1 cellular context compared by ENCODE assay signal in the genomic region with DNA sequence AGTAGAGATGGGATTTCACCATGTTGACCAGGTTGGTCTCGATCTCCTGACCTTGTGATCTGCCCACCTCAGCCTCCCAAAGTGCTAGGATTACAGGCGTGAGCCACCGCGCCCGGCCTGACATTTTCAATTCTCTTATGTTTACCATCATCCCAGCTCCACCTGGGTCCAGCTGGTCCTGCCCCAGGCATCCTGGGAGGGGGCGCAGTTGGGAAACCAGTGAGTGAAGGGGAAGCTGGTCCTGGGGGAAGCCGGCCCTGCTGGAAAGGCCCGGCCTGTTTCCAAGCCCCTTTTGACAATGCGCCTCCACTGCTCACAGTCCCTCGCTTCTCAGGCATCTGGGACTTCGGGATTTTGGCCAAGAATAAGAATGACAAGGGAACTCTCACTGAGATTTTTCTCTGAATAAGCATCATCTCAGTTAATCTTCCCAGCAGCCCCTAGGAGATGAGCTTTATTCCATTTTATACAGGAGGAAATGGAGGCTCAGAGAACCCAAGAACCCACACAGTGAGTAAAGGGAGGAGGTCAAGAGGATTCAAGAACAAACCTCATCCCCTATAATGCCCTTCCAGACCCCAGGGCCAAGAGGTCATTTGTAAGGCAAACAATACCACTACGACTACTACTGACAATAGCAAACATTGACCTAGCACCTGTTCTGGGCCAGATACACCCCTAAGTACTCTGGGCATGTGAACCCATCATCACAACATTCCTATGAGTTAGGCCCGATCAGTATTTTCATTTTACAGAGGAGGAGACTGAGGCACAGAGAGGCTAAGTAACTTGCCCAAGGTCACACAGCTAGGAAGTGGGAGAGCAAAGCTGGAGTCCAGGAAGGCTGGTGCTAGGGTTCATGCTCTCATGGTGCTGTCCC.
TF ChIP-seq lines count a peak whose summit lies in the region.

No MANE protein-coding gene starts in this region.

TF ChIP-seq in HepG2, 621 proteins besides CTCF, POLR2A, EP300 and RAD21 (continued from another document):
- no peak for TF ChIP-seq GATAD2A (CRISPR knock-in tag; IDR thresholded peaks at IDR 0.05)
- no peak for TF ChIP-seq TSC22D2 (CRISPR knock-in tag; IDR thresholded peaks at IDR 0.05; ENCODE audit: borderline replicate concordance)
- TF ChIP-seq, protein P1, sequence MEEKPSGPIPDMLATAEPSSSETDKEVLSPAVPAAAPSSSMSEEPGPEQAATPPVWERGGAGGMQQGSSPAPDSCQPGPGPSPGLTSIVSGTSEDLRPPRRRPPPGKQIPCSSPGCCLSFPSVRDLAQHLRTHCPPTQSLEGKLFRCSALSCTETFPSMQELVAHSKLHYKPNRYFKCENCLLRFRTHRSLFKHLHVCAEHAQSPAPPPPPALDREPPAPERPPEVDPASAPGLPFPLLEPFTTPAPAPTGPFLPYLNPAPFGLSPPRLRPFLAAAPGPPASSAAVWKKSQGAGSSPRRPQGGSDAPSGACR (CRISPR knock-in tag; IDR thresholded peaks at IDR 0.05), result no peak
- TF ChIP-seq ZFP36L1 (CRISPR knock-in tag; IDR thresholded peaks at IDR 0.05), result no peak
- TF ChIP-seq, protein P2, sequence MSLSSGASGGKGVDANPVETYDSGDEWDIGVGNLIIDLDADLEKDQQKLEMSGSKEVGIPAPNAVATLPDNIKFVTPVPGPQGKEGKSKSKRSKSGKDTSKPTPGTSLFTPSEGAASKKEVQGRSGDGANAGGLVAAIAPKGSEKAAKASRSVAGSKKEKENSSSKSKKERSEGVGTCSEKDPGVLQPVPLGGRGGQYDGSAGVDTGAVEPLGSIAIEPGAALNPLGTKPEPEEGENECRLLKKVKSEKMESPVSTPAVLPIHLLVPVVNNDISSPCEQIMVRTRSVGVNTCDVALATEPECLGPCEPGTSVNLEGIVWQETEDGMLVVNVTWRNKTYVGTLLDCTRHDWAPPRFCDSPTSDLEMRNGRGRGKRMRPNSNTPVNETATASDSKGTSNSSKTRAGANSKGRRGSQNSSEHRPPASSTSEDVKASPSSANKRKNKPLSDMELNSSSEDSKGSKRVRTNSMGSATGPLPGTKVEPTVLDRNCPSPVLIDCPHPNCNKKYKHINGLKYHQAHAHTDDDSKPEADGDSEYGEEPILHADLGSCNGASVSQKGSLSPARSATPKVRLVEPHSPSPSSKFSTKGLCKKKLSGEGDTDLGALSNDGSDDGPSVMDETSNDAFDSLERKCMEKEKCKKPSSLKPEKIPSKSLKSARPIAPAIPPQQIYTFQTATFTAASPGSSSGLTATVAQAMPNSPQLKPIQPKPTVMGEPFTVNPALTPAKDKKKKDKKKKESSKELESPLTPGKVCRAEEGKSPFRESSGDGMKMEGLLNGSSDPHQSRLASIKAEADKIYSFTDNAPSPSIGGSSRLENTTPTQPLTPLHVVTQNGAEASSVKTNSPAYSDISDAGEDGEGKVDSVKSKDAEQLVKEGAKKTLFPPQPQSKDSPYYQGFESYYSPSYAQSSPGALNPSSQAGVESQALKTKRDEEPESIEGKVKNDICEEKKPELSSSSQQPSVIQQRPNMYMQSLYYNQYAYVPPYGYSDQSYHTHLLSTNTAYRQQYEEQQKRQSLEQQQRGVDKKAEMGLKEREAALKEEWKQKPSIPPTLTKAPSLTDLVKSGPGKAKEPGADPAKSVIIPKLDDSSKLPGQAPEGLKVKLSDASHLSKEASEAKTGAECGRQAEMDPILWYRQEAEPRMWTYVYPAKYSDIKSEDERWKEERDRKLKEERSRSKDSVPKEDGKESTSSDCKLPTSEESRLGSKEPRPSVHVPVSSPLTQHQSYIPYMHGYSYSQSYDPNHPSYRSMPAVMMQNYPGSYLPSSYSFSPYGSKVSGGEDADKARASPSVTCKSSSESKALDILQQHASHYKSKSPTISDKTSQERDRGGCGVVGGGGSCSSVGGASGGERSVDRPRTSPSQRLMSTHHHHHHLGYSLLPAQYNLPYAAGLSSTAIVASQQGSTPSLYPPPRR (CRISPR knock-in tag; IDR thresholded peaks at IDR 0.05; ENCODE audit: borderline replicate concordance), result peak; percentile 40
- no peak for TF ChIP-seq CHD2 (IDR thresholded peaks at IDR 0.05; ENCODE audit: low read depth, low read length)
- TF ChIP-seq ZNF530 (CRISPR knock-in tag; IDR thresholded peaks at IDR 0.05; ENCODE audit: low read depth), result no peak
- TF ChIP-seq ONECUT2 (CRISPR knock-in tag; IDR thresholded peaks at IDR 0.05), result no peak
- no peak for TF ChIP-seq SMAD1 (CRISPR knock-in tag; IDR thresholded peaks at IDR 0.05; ENCODE audit: borderline replicate concordance, low read depth)
- no peak for TF ChIP-seq ZNF260 (CRISPR knock-in tag; IDR thresholded peaks at IDR 0.05; ENCODE audit: borderline replicate concordance, low read depth)
- no peak for TF ChIP-seq GTF2F1 (IDR thresholded peaks at IDR 0.05; ENCODE audit: low read length)
- TF ChIP-seq NFYB (CRISPR knock-in tag; IDR thresholded peaks at IDR 0.05), result no peak
- TF ChIP-seq ZNF589 (CRISPR knock-in tag; conservative IDR thresholded peaks at IDR 0.05), result no peak
- no peak for TF ChIP-seq ZNF598 (CRISPR knock-in tag; IDR thresholded peaks at IDR 0.05; ENCODE audit: borderline replicate concordance)
- no peak for TF ChIP-seq ZNF792 (CRISPR knock-in tag; IDR thresholded peaks at IDR 0.05)
- TF ChIP-seq ZSCAN20 (CRISPR knock-in tag; IDR thresholded peaks at IDR 0.05; ENCODE audit: borderline replicate concordance), result no peak
- peak; percentile 66 for TF ChIP-seq DPF2 (CRISPR knock-in tag; IDR thresholded peaks at IDR 0.05; ENCODE audit: borderline replicate concordance, low read depth)
- no peak for TF ChIP-seq SNAI1 (CRISPR knock-in tag; IDR thresholded peaks at IDR 0.05; ENCODE audit: borderline replicate concordance)
- no peak for TF ChIP-seq FOXP1 (IDR thresholded peaks at IDR 0.05)
- no peak for TF ChIP-seq FOXP1 (CRISPR knock-in tag; IDR thresholded peaks at IDR 0.05)
- TF ChIP-seq, protein P3, sequence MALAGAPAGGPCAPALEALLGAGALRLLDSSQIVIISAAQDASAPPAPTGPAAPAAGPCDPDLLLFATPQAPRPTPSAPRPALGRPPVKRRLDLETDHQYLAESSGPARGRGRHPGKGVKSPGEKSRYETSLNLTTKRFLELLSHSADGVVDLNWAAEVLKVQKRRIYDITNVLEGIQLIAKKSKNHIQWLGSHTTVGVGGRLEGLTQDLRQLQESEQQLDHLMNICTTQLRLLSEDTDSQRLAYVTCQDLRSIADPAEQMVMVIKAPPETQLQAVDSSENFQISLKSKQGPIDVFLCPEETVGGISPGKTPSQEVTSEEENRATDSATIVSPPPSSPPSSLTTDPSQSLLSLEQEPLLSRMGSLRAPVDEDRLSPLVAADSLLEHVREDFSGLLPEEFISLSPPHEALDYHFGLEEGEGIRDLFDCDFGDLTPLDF (CRISPR knock-in tag; IDR thresholded peaks at IDR 0.05), result no peak
- TF ChIP-seq ZNF850 (CRISPR knock-in tag; conservative IDR thresholded peaks at IDR 0.05), result no peak
- no peak for TF ChIP-seq ZNF652 (CRISPR knock-in tag; IDR thresholded peaks at IDR 0.05; ENCODE audit: borderline replicate concordance, low read depth)
- no peak for TF ChIP-seq GTF3A (CRISPR knock-in tag; conservative IDR thresholded peaks at IDR 0.05)
- no peak for TF ChIP-seq CC2D1A (CRISPR knock-in tag; IDR thresholded peaks at IDR 0.05)
- TF ChIP-seq PPARG (CRISPR knock-in tag; conservative IDR thresholded peaks at IDR 0.05), result no peak
- no peak; the same call in 1 of the 2 replicates for TF ChIP-seq CBX5 (CRISPR knock-in tag; IDR thresholded peaks at IDR 0.05; ENCODE audit: borderline replicate concordance)
- peak; percentile 30 for TF ChIP-seq TEAD3 (CRISPR knock-in tag; optimal IDR thresholded peaks at IDR 0.05; ENCODE audit: borderline replicate concordance)
- TF ChIP-seq ZNF317 (CRISPR knock-in tag; IDR thresholded peaks at IDR 0.05), result 0 out of 2 replicates have a peak, but pooled peaks have one; percentile 10
- TF ChIP-seq ZNF781 (CRISPR knock-in tag; IDR thresholded peaks at IDR 0.05; ENCODE audit: borderline replicate concordance, not compliant biosample characterization), result peak; percentile 75
- TF ChIP-seq, protein P4, sequence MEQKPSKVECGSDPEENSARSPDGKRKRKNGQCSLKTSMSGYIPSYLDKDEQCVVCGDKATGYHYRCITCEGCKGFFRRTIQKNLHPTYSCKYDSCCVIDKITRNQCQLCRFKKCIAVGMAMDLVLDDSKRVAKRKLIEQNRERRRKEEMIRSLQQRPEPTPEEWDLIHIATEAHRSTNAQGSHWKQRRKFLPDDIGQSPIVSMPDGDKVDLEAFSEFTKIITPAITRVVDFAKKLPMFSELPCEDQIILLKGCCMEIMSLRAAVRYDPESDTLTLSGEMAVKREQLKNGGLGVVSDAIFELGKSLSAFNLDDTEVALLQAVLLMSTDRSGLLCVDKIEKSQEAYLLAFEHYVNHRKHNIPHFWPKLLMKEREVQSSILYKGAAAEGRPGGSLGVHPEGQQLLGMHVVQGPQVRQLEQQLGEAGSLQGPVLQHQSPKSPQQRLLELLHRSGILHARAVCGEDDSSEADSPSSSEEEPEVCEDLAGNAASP (CRISPR knock-in tag; IDR thresholded peaks at IDR 0.05; ENCODE audit: borderline replicate concordance), result peak; percentile 17; the same call in 1 of the 2 replicates
- no peak for TF ChIP-seq MZF1 (CRISPR knock-in tag; IDR thresholded peaks at IDR 0.05; ENCODE audit: borderline replicate concordance)
- peak; percentile 44; the same call in 1 of the 2 replicates for TF ChIP-seq HDAC1 (CRISPR knock-in tag; IDR thresholded peaks at IDR 0.05)
- no peak for TF ChIP-seq ZNF383 (CRISPR knock-in tag; IDR thresholded peaks at IDR 0.05; ENCODE audit: borderline replicate concordance)
